In the genomic region with DNA sequence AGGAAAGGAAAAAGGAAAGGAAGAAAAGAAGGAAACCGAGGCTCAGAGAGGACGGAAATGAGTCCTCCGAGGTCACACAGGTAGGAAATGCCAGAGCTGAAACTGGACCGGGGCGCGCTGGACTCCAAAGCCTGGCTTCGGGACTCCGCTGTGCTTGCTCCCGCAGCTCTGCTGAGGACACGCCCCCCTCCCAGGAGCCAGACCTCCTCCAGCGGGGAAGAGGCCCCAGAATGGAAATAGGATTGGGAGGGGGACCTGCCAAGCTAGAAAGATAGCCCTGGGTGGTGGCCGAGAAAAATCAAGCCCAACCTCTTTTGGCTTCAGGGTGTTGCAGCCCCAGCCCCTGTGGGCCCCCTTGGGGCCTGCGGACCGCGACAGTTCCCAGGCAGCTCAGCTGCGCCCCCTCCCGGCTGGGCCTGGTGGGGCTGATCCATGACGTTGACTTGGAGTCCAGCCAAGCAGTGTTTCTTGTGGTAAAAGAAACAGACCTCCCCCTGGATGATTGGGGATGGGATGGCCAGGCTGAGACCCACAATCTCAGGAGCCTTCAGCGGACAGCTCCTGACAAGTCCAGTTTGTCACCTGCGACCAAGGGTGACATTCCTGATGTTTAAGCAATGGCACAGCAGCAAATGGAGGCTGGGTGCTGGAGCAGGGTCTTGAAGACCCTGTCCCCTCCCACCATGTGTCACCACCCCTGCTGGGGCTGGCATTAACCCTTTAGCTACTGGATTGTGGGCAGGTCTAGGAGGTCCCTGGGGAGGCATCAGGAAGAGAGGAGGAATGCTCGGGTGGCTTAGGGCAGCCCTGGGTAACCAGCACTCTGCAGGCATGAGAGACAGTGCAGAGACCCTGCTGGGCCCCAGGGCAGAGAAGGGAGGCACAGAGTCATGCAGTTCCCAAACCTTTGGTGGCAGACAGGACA, we compare ENCODE assay signal across 1 cellular context.
A peak's percentile ranks its signal among the peaks of the same experiment; 100 is the strongest.
TF ChIP-seq lines count a peak whose summit lies in the region.

No MANE protein-coding gene starts in this region.

TF ChIP-seq in K562, 482 proteins besides CTCF, POLR2A, EP300 and RAD21 (continued from another document and continues in another):
- TF ChIP-seq, protein P1, sequence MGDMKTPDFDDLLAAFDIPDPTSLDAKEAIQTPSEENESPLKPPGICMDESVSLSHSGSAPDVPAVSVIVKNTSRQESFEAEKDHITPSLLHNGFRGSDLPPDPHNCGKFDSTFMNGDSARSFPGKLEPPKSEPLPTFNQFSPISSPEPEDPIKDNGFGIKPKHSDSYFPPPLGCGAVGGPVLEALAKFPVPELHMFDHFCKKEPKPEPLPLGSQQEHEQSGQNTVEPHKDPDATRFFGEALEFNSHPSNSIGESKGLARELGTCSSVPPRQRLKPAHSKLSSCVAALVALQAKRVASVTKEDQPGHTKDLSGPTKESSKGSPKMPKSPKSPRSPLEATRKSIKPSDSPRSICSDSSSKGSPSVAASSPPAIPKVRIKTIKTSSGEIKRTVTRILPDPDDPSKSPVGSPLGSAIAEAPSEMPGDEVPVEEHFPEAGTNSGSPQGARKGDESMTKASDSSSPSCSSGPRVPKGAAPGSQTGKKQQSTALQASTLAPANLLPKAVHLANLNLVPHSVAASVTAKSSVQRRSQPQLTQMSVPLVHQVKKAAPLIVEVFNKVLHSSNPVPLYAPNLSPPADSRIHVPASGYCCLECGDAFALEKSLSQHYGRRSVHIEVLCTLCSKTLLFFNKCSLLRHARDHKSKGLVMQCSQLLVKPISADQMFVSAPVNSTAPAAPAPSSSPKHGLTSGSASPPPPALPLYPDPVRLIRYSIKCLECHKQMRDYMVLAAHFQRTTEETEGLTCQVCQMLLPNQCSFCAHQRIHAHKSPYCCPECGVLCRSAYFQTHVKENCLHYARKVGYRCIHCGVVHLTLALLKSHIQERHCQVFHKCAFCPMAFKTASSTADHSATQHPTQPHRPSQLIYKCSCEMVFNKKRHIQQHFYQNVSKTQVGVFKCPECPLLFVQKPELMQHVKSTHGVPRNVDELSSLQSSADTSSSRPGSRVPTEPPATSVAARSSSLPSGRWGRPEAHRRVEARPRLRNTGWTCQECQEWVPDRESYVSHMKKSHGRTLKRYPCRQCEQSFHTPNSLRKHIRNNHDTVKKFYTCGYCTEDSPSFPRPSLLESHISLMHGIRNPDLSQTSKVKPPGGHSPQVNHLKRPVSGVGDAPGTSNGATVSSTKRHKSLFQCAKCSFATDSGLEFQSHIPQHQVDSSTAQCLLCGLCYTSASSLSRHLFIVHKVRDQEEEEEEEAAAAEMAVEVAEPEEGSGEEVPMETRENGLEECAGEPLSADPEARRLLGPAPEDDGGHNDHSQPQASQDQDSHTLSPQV (IDR thresholded peaks at IDR 0.05), result peak; percentile 17; the same call in 1 of the 2 replicates
- TF ChIP-seq ZNF184 (CRISPR knock-in tag; IDR thresholded peaks at IDR 0.05), result no peak
- peak; percentile 87 for TF ChIP-seq JUND (IDR thresholded peaks at IDR 0.05; ENCODE audit: borderline replicate concordance, low read depth, low read length)
- TF ChIP-seq JUND (tag; IDR thresholded peaks at IDR 0.05; ENCODE audit: borderline replicate concordance, low read depth, low read length), result peak; percentile 78; the same call in 1 of the 3 replicates
- no peak for TF ChIP-seq ZNF436 (CRISPR knock-in tag; IDR thresholded peaks at IDR 0.05)
- TF ChIP-seq, protein P2, sequence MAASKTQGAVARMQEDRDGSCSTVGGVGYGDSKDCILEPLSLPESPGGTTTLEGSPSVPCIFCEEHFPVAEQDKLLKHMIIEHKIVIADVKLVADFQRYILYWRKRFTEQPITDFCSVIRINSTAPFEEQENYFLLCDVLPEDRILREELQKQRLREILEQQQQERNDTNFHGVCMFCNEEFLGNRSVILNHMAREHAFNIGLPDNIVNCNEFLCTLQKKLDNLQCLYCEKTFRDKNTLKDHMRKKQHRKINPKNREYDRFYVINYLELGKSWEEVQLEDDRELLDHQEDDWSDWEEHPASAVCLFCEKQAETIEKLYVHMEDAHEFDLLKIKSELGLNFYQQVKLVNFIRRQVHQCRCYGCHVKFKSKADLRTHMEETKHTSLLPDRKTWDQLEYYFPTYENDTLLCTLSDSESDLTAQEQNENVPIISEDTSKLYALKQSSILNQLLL (CRISPR knock-in tag; IDR thresholded peaks at IDR 0.05; ENCODE audit: borderline replicate concordance), result no peak
- TF ChIP-seq, protein P3, sequence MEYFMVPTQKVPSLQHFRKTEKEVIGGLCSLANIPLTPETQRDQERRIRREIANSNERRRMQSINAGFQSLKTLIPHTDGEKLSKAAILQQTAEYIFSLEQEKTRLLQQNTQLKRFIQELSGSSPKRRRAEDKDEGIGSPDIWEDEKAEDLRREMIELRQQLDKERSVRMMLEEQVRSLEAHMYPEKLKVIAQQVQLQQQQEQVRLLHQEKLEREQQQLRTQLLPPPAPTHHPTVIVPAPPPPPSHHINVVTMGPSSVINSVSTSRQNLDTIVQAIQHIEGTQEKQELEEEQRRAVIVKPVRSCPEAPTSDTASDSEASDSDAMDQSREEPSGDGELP (CRISPR knock-in tag; IDR thresholded peaks at IDR 0.05; ENCODE audit: borderline replicate concordance), result peak; percentile 86
- TF ChIP-seq, protein P4, sequence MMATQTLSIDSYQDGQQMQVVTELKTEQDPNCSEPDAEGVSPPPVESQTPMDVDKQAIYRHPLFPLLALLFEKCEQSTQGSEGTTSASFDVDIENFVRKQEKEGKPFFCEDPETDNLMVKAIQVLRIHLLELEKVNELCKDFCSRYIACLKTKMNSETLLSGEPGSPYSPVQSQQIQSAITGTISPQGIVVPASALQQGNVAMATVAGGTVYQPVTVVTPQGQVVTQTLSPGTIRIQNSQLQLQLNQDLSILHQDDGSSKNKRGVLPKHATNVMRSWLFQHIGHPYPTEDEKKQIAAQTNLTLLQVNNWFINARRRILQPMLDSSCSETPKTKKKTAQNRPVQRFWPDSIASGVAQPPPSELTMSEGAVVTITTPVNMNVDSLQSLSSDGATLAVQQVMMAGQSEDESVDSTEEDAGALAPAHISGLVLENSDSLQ (IDR thresholded peaks at IDR 0.05), result peak; percentile 76
- peak; percentile 87 for TF ChIP-seq CREB1 (IDR thresholded peaks at IDR 0.05)
- peak; percentile 94 for TF ChIP-seq CREB1 (CRISPR knock-in tag; IDR thresholded peaks at IDR 0.05)
- TF ChIP-seq FOSL1 (tag; conservative IDR thresholded peaks at IDR 0.05), result 0 out of 2 replicates have a peak, but pooled peaks have one; percentile 25
- TF ChIP-seq ZNF766 (CRISPR knock-in tag; conservative IDR thresholded peaks at IDR 0.05), result peak; percentile 81
- TF ChIP-seq DACH1 (IDR thresholded peaks at IDR 0.05; ENCODE audit: partially characterized antibody), result peak; percentile 41
- TF ChIP-seq ILK (tag; IDR thresholded peaks at IDR 0.05; ENCODE audit: borderline replicate concordance, low read depth), result no peak
- TF ChIP-seq, protein P5, sequence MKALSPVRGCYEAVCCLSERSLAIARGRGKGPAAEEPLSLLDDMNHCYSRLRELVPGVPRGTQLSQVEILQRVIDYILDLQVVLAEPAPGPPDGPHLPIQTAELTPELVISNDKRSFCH (CRISPR knock-in tag; IDR thresholded peaks at IDR 0.05), result no peak
- TF ChIP-seq, protein P5 (tag; IDR thresholded peaks at IDR 0.05), result peak; percentile 47; the same call in 1 of the 2 replicates
- TF ChIP-seq, protein P6, sequence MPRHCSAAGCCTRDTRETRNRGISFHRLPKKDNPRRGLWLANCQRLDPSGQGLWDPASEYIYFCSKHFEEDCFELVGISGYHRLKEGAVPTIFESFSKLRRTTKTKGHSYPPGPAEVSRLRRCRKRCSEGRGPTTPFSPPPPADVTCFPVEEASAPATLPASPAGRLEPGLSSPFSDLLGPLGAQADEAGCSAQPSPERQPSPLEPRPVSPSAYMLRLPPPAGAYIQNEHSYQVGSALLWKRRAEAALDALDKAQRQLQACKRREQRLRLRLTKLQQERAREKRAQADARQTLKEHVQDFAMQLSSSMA (CRISPR knock-in tag; IDR thresholded peaks at IDR 0.05), result 0 out of 2 replicates have a peak, but pooled peaks have one; percentile 26
- TF ChIP-seq, protein P7, sequence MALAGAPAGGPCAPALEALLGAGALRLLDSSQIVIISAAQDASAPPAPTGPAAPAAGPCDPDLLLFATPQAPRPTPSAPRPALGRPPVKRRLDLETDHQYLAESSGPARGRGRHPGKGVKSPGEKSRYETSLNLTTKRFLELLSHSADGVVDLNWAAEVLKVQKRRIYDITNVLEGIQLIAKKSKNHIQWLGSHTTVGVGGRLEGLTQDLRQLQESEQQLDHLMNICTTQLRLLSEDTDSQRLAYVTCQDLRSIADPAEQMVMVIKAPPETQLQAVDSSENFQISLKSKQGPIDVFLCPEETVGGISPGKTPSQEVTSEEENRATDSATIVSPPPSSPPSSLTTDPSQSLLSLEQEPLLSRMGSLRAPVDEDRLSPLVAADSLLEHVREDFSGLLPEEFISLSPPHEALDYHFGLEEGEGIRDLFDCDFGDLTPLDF (CRISPR knock-in tag; IDR thresholded peaks at IDR 0.05), result peak; percentile 59; the same call in 1 of the 2 replicates
- TF ChIP-seq MEIS2 (IDR thresholded peaks at IDR 0.05; ENCODE audit: partially characterized antibody), result peak; percentile 65
- 0 out of 2 replicates have a peak, but pooled peaks have one; percentile 51 for TF ChIP-seq HDAC2 (IDR thresholded peaks at IDR 0.05)
- peak; percentile 97 for TF ChIP-seq ZBTB7A (IDR thresholded peaks at IDR 0.05; ENCODE audit: borderline replicate concordance, control insufficient read depth, low read depth, low read length)
- no peak for TF ChIP-seq FIP1L1 (IDR thresholded peaks at IDR 0.05; ENCODE audit: low read depth, low read length, poor library complexity, severe bottlenecking)
- peak in 1 of 2 experiments; percentile 39; a peak in 2 of 4 replicates for TF ChIP-seq KDM1A (IDR thresholded peaks at IDR 0.05)
- no peak for TF ChIP-seq ZNF695 (CRISPR knock-in tag; IDR thresholded peaks at IDR 0.05)
- TF ChIP-seq NBN (IDR thresholded peaks at IDR 0.05; ENCODE audit: low read depth), result peak; percentile 48; the same call in 1 of the 2 replicates
- TF ChIP-seq, protein P8, sequence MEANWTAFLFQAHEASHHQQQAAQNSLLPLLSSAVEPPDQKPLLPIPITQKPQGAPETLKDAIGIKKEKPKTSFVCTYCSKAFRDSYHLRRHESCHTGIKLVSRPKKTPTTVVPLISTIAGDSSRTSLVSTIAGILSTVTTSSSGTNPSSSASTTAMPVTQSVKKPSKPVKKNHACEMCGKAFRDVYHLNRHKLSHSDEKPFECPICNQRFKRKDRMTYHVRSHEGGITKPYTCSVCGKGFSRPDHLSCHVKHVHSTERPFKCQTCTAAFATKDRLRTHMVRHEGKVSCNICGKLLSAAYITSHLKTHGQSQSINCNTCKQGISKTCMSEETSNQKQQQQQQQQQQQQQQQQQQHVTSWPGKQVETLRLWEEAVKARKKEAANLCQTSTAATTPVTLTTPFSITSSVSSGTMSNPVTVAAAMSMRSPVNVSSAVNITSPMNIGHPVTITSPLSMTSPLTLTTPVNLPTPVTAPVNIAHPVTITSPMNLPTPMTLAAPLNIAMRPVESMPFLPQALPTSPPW (CRISPR knock-in tag; IDR thresholded peaks at IDR 0.05), result peak; percentile 58
- TF ChIP-seq, protein P9, sequence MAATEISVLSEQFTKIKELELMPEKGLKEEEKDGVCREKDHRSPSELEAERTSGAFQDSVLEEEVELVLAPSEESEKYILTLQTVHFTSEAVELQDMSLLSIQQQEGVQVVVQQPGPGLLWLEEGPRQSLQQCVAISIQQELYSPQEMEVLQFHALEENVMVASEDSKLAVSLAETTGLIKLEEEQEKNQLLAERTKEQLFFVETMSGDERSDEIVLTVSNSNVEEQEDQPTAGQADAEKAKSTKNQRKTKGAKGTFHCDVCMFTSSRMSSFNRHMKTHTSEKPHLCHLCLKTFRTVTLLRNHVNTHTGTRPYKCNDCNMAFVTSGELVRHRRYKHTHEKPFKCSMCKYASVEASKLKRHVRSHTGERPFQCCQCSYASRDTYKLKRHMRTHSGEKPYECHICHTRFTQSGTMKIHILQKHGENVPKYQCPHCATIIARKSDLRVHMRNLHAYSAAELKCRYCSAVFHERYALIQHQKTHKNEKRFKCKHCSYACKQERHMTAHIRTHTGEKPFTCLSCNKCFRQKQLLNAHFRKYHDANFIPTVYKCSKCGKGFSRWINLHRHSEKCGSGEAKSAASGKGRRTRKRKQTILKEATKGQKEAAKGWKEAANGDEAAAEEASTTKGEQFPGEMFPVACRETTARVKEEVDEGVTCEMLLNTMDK (IDR thresholded peaks at IDR 0.05; ENCODE audit: borderline replicate concordance, insufficient read depth, low read depth, low read length, poor library complexity, severe bottlenecking), result peak; percentile 70
- peak; percentile 40; the same call in 1 of the 2 replicates for TF ChIP-seq CXXC5 (CRISPR knock-in tag; IDR thresholded peaks at IDR 0.05)
